Comparison of ENCODE assay signal across 8 cellular contexts in genomic region chr9:114387678-114388431, GRCh38. TPM values are rescaled to one million over a fixed set of nuclear protein-coding genes. Genes with fewer than 3 reads are reported as not detected.
A peak's percentile ranks its signal among the peaks of the same experiment; 100 is the strongest.
DNase-seq lines count a peak whose midpoint lies in the region; ATAC-seq and TF ChIP-seq lines count a peak whose summit lies in the region.

Gene AKNA, minus strand, starts transcription at chr9:114387982. Its CDS starts 6,649 bp downstream, at chr9:114381333.

- ATAC-seq in GM19035 (IDR thresholded peaks at IDR 0.05; ENCODE audit: unreplicated experiment) = peak; percentile 27
- ATAC-seq in HG03571 (IDR thresholded peaks at IDR 0.05; ENCODE audit: unreplicated experiment) = peak; percentile 17
- ATAC-seq in activated B cell treated with CpG ODN at 0.5 μM for 24 hours (ENCODE audit: low read depth) = peak; percentile 31

- no peak for TF ChIP-seq CTCF in activated B cell treated with CpG ODN at 0.5 μM for 24 hours (IDR thresholded peaks at IDR 0.05)
- no peak for TF ChIP-seq CTCF in breast epithelium (IDR thresholded peaks at IDR 0.05)
- TF ChIP-seq CTCF in GM13977 (IDR thresholded peaks at IDR 0.05; ENCODE audit: extremely low read depth, insufficient read depth, missing control alignments) = no peak

- in situ Hi-C loops in GM13977 (cut with MboI; ENCODE audit: low pct_unique_long_range_greater_than_20kb, low sequenced_read_pairs, unreplicated experiment) = no loop called here

- H3K4me3 ChIP-seq in breast epithelium = peak within 1 kb of the TSS; percentile 50 to 77 (median 51)

- peak within 1 kb of the TSS; percentile 87 to 97 for H3K27ac ChIP-seq in breast epithelium

- peak within 1 kb of the TSS; percentile 93 for H3K27ac Mint-ChIP-seq in activated B cell treated with CpG ODN at 0.5 μM for 24 hours

- H3K36me3 ChIP-seq in breast epithelium = no peaks in the 10 kb centered on the region

- no peaks in the 10 kb centered on the region for H3K27me3 ChIP-seq in breast epithelium

- CTCF ChIA-PET in activated B cell treated with CpG ODN at 0.5 μM for 24 hours (lab: Charles Lee) = interaction anchor here (1.0 to 6.3 kb wide), 7 partner anchors 9 to 48 kb away, joined by 3 to 46 read pairs (median 9); no protein-coding TSS in a partner anchor

- peaks cover 12 to 21% of the 10 kb centered on the region in 2 donors for H3K4me1 ChIP-seq in breast epithelium

- no peaks in the 10 kb centered on the region for H3K9me3 Mint-ChIP-seq in activated B cell treated with CpG ODN at 0.5 μM for 24 hours

- H3K27me3 Mint-ChIP-seq in activated B cell treated with CpG ODN at 0.5 μM for 24 hours = no peaks in the 10 kb centered on the region

- DNase-seq in activated B cell treated with CpG ODN at 0.5 μM for 24 hours (peak; percentile 61), breast epithelium (ENCODE audit: low spot score in 2 of 2) (peak; percentile 64 to 67), islet precursor cell (peak; percentile 93), DMS53 (lab: John Stamatoyannopoulos, UW) (no peak), GM13977 (ENCODE audit: low spot score) (no peak)
- DNase-seq in stimulated activated CD4-positive, alpha-beta T cell treated with anti-CD3 and anti-CD28 coated beads, Interleukin-15, amount 100 ng/mL, for 1 hour (ENCODE audit: low read depth in 1 of 2, low spot score in 1 of 2) = peak; percentile 71 to 74

- POLR2A ChIA-PET in activated B cell treated with CpG ODN at 0.5 μM for 24 hours (lab: Charles Lee) = interaction anchor here (1.0 to 23.4 kb wide), 11 partner anchors 9 to 231 kb away, joined by 3 to 913 read pairs (median 6); partner anchors contain the start of gene ATP6V1G1

- no peaks in the 10 kb centered on the region for H3K9me3 ChIP-seq in breast epithelium

- intact Hi-C loops in activated B cell treated with CpG ODN at 0.5 μM for 24 hours (cut with micrococcal nuclease) = loop anchor here (5.0 kb wide), 1 partner anchor 224 kb away; the partner anchor contains the start of gene TMEM268
- intact Hi-C loops in breast epithelium (cut with DNase I; ENCODE audit: low total_unique reads) = loop anchor here (1.0 kb wide), 1 partner anchor 18 kb away; no protein-coding TSS in a partner anchor

- H3K4me3 Mint-ChIP-seq in activated B cell treated with CpG ODN at 0.5 μM for 24 hours = peak within 1 kb of the TSS; percentile 97

- peak; percentile 29 for TF ChIP-seq POLR2A in breast epithelium (IDR thresholded peaks at IDR 0.05)

- peaks cover 91% of the 10 kb centered on the region for H3K4me1 Mint-ChIP-seq in activated B cell treated with CpG ODN at 0.5 μM for 24 hours

- H3K36me3 Mint-ChIP-seq in activated B cell treated with CpG ODN at 0.5 μM for 24 hours (ENCODE audit: low read depth) = peaks cover 79% of the 10 kb centered on the region

RNA-seq across cellular contexts. Expression of gene AKNA, which starts in this region (rescaled TPM):
- total RNA-seq in activated B cell treated with CpG ODN at 0.5 μM for 24 hours (283 and 322 TPM in 2 replicates), breast epithelium (10 to 100 TPM; 20.1 to 52.0 (median 35.7) TPM)

Comparison
In these comparisons a context has a peak if more than half of its experiments do, and no peak if none do; other contexts are left out.
1. DNase-seq: peak in activated B cell treated with CpG ODN at 0.5 μM for 24 hours (single experiment), breast epithelium (2 of 2), islet precursor cell (single experiment) and stimulated activated CD4-positive, alpha-beta T cell treated with anti-CD3 and anti-CD28 coated beads, Interleukin-15, amount 100 ng/mL, for 1 hour (2 of 2); none in DMS53 (single experiment) and GM13977 (single experiment).
2. Peak in every context shown above with its lines, with median percentiles within 50 percentile points of each other: ATAC-seq.